ENCODE assay signal across 17 cellular contexts in genomic region chr2:119349289-119349688, GRCh38.
"Had no signal": no experiment of that assay in that cellular context is flagged by ENCODE, and none has a peak within 500 bp of the region (broad histone marks: within the 10 kb centered on the region; RNA-seq: fewer than 3 reads in every experiment).

No MANE protein-coding gene starts in this region.

- H3K4me3 Mint-ChIP-seq: activated CD8-positive, alpha-beta memory T cell treated with anti-CD3 and anti-CD28 coated beads, Interleukin-2, amount 10 ng/mL, durations not matched to agents 7 days and 5 days; activated naive CD8-positive, alpha-beta T cell; activated T-cell treated with anti-CD3 and anti-CD28 coated beads, Interleukin-2, amount 50 U/mL, for 4 hours; naive thymus-derived CD8-positive, alpha-beta T cell; T-helper 2 cell treated with Interferon-gamma antibody and Interleukin-4, amounts not matched to agents 5 μg/mL and 100 μg/mL, for 36 hours had no signal

- H3K9me3 Mint-ChIP-seq: activated T-cell treated with anti-CD3 and anti-CD28 coated beads, Interleukin-2, amount 50 U/mL, for 4 hours; naive thymus-derived CD8-positive, alpha-beta T cell; T-helper 2 cell treated with Interferon-gamma antibody and Interleukin-4, amounts not matched to agents 5 μg/mL and 100 μg/mL, for 36 hours had no signal

- H3K27me3 ChIP-seq: cardiac muscle cell, upper lobe of right lung had no signal

- H3K4me1 ChIP-seq: upper lobe of right lung had no signal

- H3K36me3 ChIP-seq: cardiac muscle cell, upper lobe of right lung had no signal

- H3K4me3 ChIP-seq: cardiac muscle cell, lung, upper lobe of right lung had no signal

- DNase-seq: activated CD8-positive, alpha-beta memory T cell treated with anti-CD3 and anti-CD28 coated beads, Interleukin-2, amount 10 ng/mL, durations not matched to agents 7 days and 5 days; activated effector memory CD4-positive, alpha-beta T cell treated with anti-CD3 and anti-CD28 coated beads, Interleukin-2, amount 50 U/mL, for 16 hours; activated T-cell treated with anti-CD3 and anti-CD28 coated beads, Interleukin-2, amount 50 U/mL, for 4 hours; naive thymus-derived CD8-positive, alpha-beta T cell; nucleus accumbens; stimulated activated CD8-positive, alpha-beta memory T cell treated with anti-CD3 and anti-CD28 coated beads, Interleukin-4, amount 100 ng/mL, for 48 hours; stimulated activated naive CD8-positive, alpha-beta T cell treated with anti-CD3 and anti-CD28 coated beads, Interleukin-15, Interleukin-2, amounts not matched to agents 100 U/mL and 50 U/mL, for 24 hours; SW 1271; upper lobe of right lung had no signal

- ATAC-seq: activated CD4-positive, CD25-positive, alpha-beta regulatory T cell treated with anti-CD3 and anti-CD28 coated beads, Interleukin-2, amount 50 U/mL, for 24 hours; activated CD8-positive, alpha-beta memory T cell treated with anti-CD3 and anti-CD28 coated beads, Interleukin-2, amount 10 ng/mL, durations not matched to agents 7 days and 5 days; activated T-cell treated with anti-CD3 and anti-CD28 coated beads, Interleukin-2, amount 50 U/mL, for 4 hours; naive thymus-derived CD8-positive, alpha-beta T cell; sciatic nerve; stimulated activated naive CD8-positive, alpha-beta T cell treated with anti-CD3 and anti-CD28 coated beads, Interleukin-15, Interleukin-2, amounts not matched to agents 100 U/mL and 50 U/mL, for 24 hours had no signal

- H3K27me3 Mint-ChIP-seq: activated CD8-positive, alpha-beta memory T cell treated with anti-CD3 and anti-CD28 coated beads, Interleukin-2, amount 10 ng/mL, durations not matched to agents 7 days and 5 days; activated naive CD8-positive, alpha-beta T cell; naive thymus-derived CD8-positive, alpha-beta T cell had no signal

- H3K27ac ChIP-seq: cardiac muscle cell, upper lobe of right lung had no signal

- FAIRE-seq: colon, endothelial cell of umbilical vein had no signal

- H3K9me3 ChIP-seq: upper lobe of right lung had no signal

- H3K27ac Mint-ChIP-seq: activated CD8-positive, alpha-beta memory T cell treated with anti-CD3 and anti-CD28 coated beads, Interleukin-2, amount 10 ng/mL, durations not matched to agents 7 days and 5 days; activated naive CD8-positive, alpha-beta T cell; T-helper 2 cell treated with Interferon-gamma antibody and Interleukin-4, amounts not matched to agents 5 μg/mL and 100 μg/mL, for 36 hours had no signal

- H3K4me1 Mint-ChIP-seq: activated CD8-positive, alpha-beta memory T cell treated with anti-CD3 and anti-CD28 coated beads, Interleukin-2, amount 10 ng/mL, durations not matched to agents 7 days and 5 days had no signal

- H3K36me3 Mint-ChIP-seq: activated CD8-positive, alpha-beta memory T cell treated with anti-CD3 and anti-CD28 coated beads, Interleukin-2, amount 10 ng/mL, durations not matched to agents 7 days and 5 days; naive thymus-derived CD8-positive, alpha-beta T cell had no signal
